Comparison of ENCODE assay signal across 8 cellular contexts in genomic region chr3:3170998-3171397, GRCh38. TPM values are rescaled to one million over a fixed set of nuclear protein-coding genes. Genes with fewer than 3 reads are reported as not detected.
DNase-seq lines count a peak whose midpoint lies in the region; ATAC-seq lines count a peak whose summit lies in the region.

No MANE protein-coding gene starts in this region.

- peak in 1 of 2 donors; percentile 49 for ATAC-seq in activated T-cell treated with anti-CD3 and anti-CD28 coated beads, Interleukin-2, amount 50 U/mL, for 72 hours (replicated peaks in 1 of 2)
- ATAC-seq in HG02798 (IDR thresholded peaks at IDR 0.05; ENCODE audit: poor library complexity, unreplicated experiment): no peak

- H3K27ac Mint-ChIP-seq in activated naive CD4-positive, alpha-beta T cell treated with anti-CD3 and anti-CD28 coated beads for 36 hours: peak overlapping the region; percentile 93
- H3K27ac Mint-ChIP-seq in activated T-cell treated with anti-CD3 and anti-CD28 coated beads, Interleukin-2, amount 50 U/mL, for 72 hours: peak overlapping the region; percentile 95

- no peaks in the 10 kb centered on the region for H3K9me3 Mint-ChIP-seq in activated naive CD4-positive, alpha-beta T cell treated with anti-CD3 and anti-CD28 coated beads for 36 hours
- peaks cover 0 to 2% of the 10 kb centered on the region in 2 donors for H3K9me3 Mint-ChIP-seq in activated T-cell treated with anti-CD3 and anti-CD28 coated beads, Interleukin-2, amount 50 U/mL, for 72 hours

- DNase-seq in activated naive CD4-positive, alpha-beta T cell treated with anti-CD3 and anti-CD28 coated beads for 36 hours: peak; percentile 29
- DNase-seq in activated naive CD4-positive, alpha-beta T cell treated with Interleukin-2 at 50 U/mL for 16 hours: no peak
- peak; percentile 39 for DNase-seq in HuH-7 (ENCODE audit: low spot score)
- DNase-seq in activated T-cell treated with anti-CD3 and anti-CD28 coated beads, Interleukin-2, amount 50 U/mL, for 72 hours: no peak
- peak; percentile 51 for DNase-seq in iris pigment epithelial cell (ENCODE audit: low read depth)
- no peak for DNase-seq in MV-4-11 (lab: John Stamatoyannopoulos, UW)
- no peak for DNase-seq in posterior cingulate gyrus

- CTCF ChIA-PET in activated naive CD4-positive, alpha-beta T cell treated with anti-CD3 and anti-CD28 coated beads for 36 hours (lab: Charles Lee): interaction anchor here (0.9 to 2.4 kb wide), 7 partner anchors 11 to 37 kb away, joined by 3 to 11 read pairs (median 4); no protein-coding TSS in a partner anchor

- H3K27me3 Mint-ChIP-seq in activated naive CD4-positive, alpha-beta T cell treated with anti-CD3 and anti-CD28 coated beads for 36 hours (ENCODE audit: low read depth): no peaks in the 10 kb centered on the region
- no peaks in the 10 kb centered on the region for H3K27me3 Mint-ChIP-seq in activated T-cell treated with anti-CD3 and anti-CD28 coated beads, Interleukin-2, amount 50 U/mL, for 72 hours (ENCODE audit: low read depth)

- H3K36me3 Mint-ChIP-seq in activated naive CD4-positive, alpha-beta T cell treated with anti-CD3 and anti-CD28 coated beads for 36 hours (ENCODE audit: low read depth): peaks cover 26% of the 10 kb centered on the region
- peaks cover 10 to 30% of the 10 kb centered on the region in 2 donors for H3K36me3 Mint-ChIP-seq in activated T-cell treated with anti-CD3 and anti-CD28 coated beads, Interleukin-2, amount 50 U/mL, for 72 hours (ENCODE audit: insufficient read depth in 2 of 2)

- no peak overlapping the region for H3K4me3 Mint-ChIP-seq in activated naive CD4-positive, alpha-beta T cell treated with anti-CD3 and anti-CD28 coated beads for 36 hours
- H3K4me3 Mint-ChIP-seq in activated T-cell treated with anti-CD3 and anti-CD28 coated beads, Interleukin-2, amount 50 U/mL, for 72 hours: peak overlapping the region in 1 of 2 donors; percentile 24

- intact Hi-C loops in activated naive CD4-positive, alpha-beta T cell treated with anti-CD3 and anti-CD28 coated beads for 36 hours (cut with micrococcal nuclease): loop anchor here (1.0 to 2.0 kb wide), 2 partner anchors 142 to 406 kb away; no protein-coding TSS in a partner anchor
- intact Hi-C loops in posterior cingulate gyrus (cut with DNase I): no loop called here

- H3K4me1 Mint-ChIP-seq in activated naive CD4-positive, alpha-beta T cell treated with anti-CD3 and anti-CD28 coated beads for 36 hours (ENCODE audit: low read depth): peaks cover 60% of the 10 kb centered on the region
- H3K4me1 Mint-ChIP-seq in activated T-cell treated with anti-CD3 and anti-CD28 coated beads, Interleukin-2, amount 50 U/mL, for 72 hours (ENCODE audit: low read depth): peaks cover 58% of the 10 kb centered on the region

RNA-seq across cellular contexts. Expression of gene CRBN, which starts 8.5 kb away (rescaled TPM):
- 10 to 100 TPM; 44.1 to 48.0 TPM for total RNA-seq in activated naive CD4-positive, alpha-beta T cell treated with anti-CD3 and anti-CD28 coated beads for 36 hours
- total RNA-seq in activated T-cell treated with anti-CD3 and anti-CD28 coated beads, Interleukin-2, amount 50 U/mL, for 72 hours: 10 to 100 TPM; 48.3 to 62.9 TPM

RNA-seq across cellular contexts. Expression of gene TRNT1, which starts 44.3 kb away (rescaled TPM):
- 10 to 100 TPM; 42.3 to 49.4 TPM for total RNA-seq in activated naive CD4-positive, alpha-beta T cell treated with anti-CD3 and anti-CD28 coated beads for 36 hours
- 10 to 100 TPM; 33.6 to 41.5 TPM for total RNA-seq in activated T-cell treated with anti-CD3 and anti-CD28 coated beads, Interleukin-2, amount 50 U/mL, for 72 hours

Comparison
In these comparisons a context has a peak if more than half of its experiments do, and no peak if none do; other contexts are left out.
1. DNase-seq: peak in activated naive CD4-positive, alpha-beta T cell treated with anti-CD3 and anti-CD28 coated beads for 36 hours (single experiment), HuH-7 (single experiment) and iris pigment epithelial cell (single experiment); none in activated naive CD4-positive, alpha-beta T cell treated with Interleukin-2 at 50 U/mL for 16 hours (single experiment), activated T-cell treated with anti-CD3 and anti-CD28 coated beads, Interleukin-2, amount 50 U/mL, for 72 hours (0 of 2), MV-4-11 (single experiment) and posterior cingulate gyrus (0 of 10).